1 cellular context compared by ENCODE assay signal in genomic region chr1:203797216-203797615, GRCh38.
TF ChIP-seq lines count a peak whose summit lies in the region.

No MANE protein-coding gene starts in this region.

TF ChIP-seq in GM12878, 131 proteins besides CTCF, POLR2A, EP300 and RAD21:
- TF ChIP-seq STAT1 (conservative IDR thresholded peaks at IDR 0.05) (no peak), ZZZ3 (IDR thresholded peaks at IDR 0.05; ENCODE audit: control insufficient read depth, insufficient read length, low read depth) (no peak), SRF (IDR thresholded peaks at IDR 0.05; ENCODE audit: low read depth in 2 of 2, low read length in 2 of 2) (no peak), FOXM1 (IDR thresholded peaks at IDR 0.05; ENCODE audit: low read depth, low read length) (no peak), CHD2 (IDR thresholded peaks at IDR 0.05; ENCODE audit: borderline replicate concordance, low read depth, low read length) (no peak), USF2 (IDR thresholded peaks at IDR 0.05; ENCODE audit: borderline replicate concordance, low read depth, low read length) (no peak), MTA3 (IDR thresholded peaks at IDR 0.05; ENCODE audit: borderline replicate concordance, low read length) (no peak), ZBTB40 (IDR thresholded peaks at IDR 0.05; ENCODE audit: borderline replicate concordance) (no peak), ATF2 (IDR thresholded peaks at IDR 0.05; ENCODE audit: low read length) (no peak), ZBTB33 (IDR thresholded peaks at IDR 0.05) (no peak), CHD1 (IDR thresholded peaks at IDR 0.05; ENCODE audit: low read depth, low read length) (no peak), RUNX3 (IDR thresholded peaks at IDR 0.05; ENCODE audit: low read length) (no peak), GABPA (IDR thresholded peaks at IDR 0.05; ENCODE audit: low read depth) (no peak)
